1 cellular context compared by ENCODE assay signal in the genomic region with DNA sequence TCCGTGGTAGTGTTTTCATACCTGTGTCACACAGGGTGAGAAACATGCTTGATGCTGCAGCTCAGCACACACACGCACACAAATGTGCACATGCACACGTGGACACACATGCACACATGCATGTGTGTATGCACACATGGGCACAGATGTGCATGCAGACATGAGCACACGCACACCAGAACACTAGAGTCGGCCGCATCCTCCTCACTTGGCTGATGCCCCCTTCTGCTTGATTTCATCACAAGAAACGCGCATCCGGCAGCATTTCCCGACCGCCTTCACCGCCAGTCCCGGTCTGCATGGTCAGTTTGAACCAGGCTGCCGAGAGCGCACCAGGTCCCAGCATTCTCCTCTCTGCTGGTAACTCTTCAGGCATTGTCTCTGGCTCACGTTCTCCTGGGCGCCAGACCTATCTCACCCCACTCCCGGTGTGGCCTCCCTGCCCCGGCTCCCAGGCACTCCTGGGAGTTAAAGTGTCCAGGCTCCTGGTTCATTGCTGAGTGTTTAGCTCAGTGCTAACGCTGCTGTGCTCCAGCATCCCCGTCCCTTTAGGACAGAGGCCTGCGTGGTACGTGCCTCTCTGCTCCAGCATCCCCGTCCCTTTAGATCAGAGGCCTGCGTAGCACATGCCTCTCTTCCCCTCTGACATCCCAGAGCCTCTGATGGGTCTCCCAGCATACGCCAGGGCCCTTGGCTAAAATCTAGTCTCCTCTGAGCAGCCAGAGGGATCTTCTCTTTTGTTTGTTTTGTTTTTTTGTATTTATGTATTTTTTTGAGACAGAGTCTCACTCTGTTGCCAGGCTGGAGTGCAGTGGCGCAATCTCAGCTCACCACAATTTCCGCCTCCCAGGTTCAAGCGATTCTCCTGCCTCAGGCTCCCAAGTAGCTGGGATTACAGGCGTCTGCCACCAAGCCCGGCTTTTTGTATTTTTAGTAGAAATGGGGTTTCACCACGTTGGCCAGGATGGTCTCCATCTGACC.
A peak's percentile ranks its signal among the peaks of the same experiment; 100 is the strongest.
TF ChIP-seq lines count a peak whose summit lies in the region.

No MANE protein-coding gene starts in this region.

TF ChIP-seq in K562, 482 proteins besides CTCF, POLR2A, EP300 and RAD21:
- TF ChIP-seq, protein P1, sequence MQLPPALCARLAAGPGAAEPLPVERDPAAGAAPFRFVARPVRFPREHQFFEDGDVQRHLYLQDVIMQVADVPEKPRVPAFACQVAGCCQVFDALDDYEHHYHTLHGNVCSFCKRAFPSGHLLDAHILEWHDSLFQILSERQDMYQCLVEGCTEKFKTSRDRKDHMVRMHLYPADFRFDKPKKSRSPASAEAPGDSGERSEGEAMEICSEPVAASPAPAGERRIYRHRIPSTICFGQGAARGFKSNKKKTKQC (CRISPR knock-in tag; IDR thresholded peaks at IDR 0.05) = no peak
- 0 out of 2 replicates have a peak, but pooled peaks have one; percentile 34 for TF ChIP-seq CEBPB (tag; IDR thresholded peaks at IDR 0.05)
